ENCODE assay signal across 8 cellular contexts in genomic region chr7:128427289-128427891, GRCh38. TPM values are rescaled to one million over a fixed set of nuclear protein-coding genes. Genes with fewer than 3 reads are reported as not detected.
A peak's percentile ranks its signal among the peaks of the same experiment; 100 is the strongest.
DNase-seq lines count a peak whose midpoint lies in the region; ATAC-seq and TF ChIP-seq lines count a peak whose summit lies in the region.

No MANE protein-coding gene starts in this region.

- H4K20me1 ChIP-seq in DOHH2 (ENCODE audit: control insufficient read depth, insufficient read depth, low read depth, low read length) (no peaks in the 10 kb centered on the region), MM.1S (ENCODE audit: insufficient read depth, low read length) (no peaks in the 10 kb centered on the region)

- POLR2A ChIA-PET in A673 (lab: Charles Lee; ENCODE audit: low non-redundant PET) = no interaction called here

- no peak for TF ChIP-seq POLR2A in esophagus muscularis mucosa (IDR thresholded peaks at IDR 0.05; ENCODE audit: low read depth)

- CTCF ChIA-PET in A673 (lab: Charles Lee) = interaction anchor here (0.5 to 1.6 kb wide), 15 partner anchors 8 to 787 kb away, joined by 3 to 27 read pairs (median 4); partner anchors contain the start of gene METTL2B

- H3K9ac ChIP-seq in MM.1S (ENCODE audit: low read length) = no peak overlapping the region

- no peaks in the 10 kb centered on the region for H3K36me3 Mint-ChIP-seq in nephron (ENCODE audit: low read depth)

- peaks cover 13% of the 10 kb centered on the region for H3K4me1 Mint-ChIP-seq in nephron

- peak overlapping the region in 1 of 3 experiments; percentile 6 for H3K27ac Mint-ChIP-seq in nephron

- no peak overlapping the region for H3K4me3 Mint-ChIP-seq in nephron

- TF ChIP-seq EP300 in esophagus muscularis mucosa (IDR thresholded peaks at IDR 0.05) = no peak

- peaks cover 8% of the 10 kb centered on the region for H3K27me3 Mint-ChIP-seq in nephron (ENCODE audit: low read depth)

- no TSS peak for BruUV-seq in A673 (replicated peaks; lab: Mats Ljungman, UMichigan)

- H3K27me3 ChIP-seq in A673 (replicated peaks; ENCODE audit: insufficient read depth, low read depth, low read length, poor library complexity) (no peaks in the 10 kb centered on the region), DOHH2 (ENCODE audit: control insufficient read depth, low read length) (peaks cover 15% of the 10 kb centered on the region), MM.1S (replicated peaks; ENCODE audit: insufficient read depth, low read length) (no peaks in the 10 kb centered on the region), SJCRH30 (no peaks in the 10 kb centered on the region), esophagus muscularis mucosa (peaks cover 0 to 17% (median 0%) of the 10 kb centered on the region in 4 donors)

- H3K4me2 ChIP-seq in DOHH2 (ENCODE audit: low read length) (no peak overlapping the region), MM.1S (ENCODE audit: low read depth, low read length) (no peak overlapping the region)

- H3K4me1 ChIP-seq in A673 (ENCODE audit: insufficient read depth, low read length, poor library complexity, severe bottlenecking) = no peaks in the 10 kb centered on the region
- no peaks in the 10 kb centered on the region for H3K4me1 ChIP-seq in DOHH2 (ENCODE audit: control insufficient read depth, low read length)
- H3K4me1 ChIP-seq in MM.1S (ENCODE audit: low read length) = no peaks in the 10 kb centered on the region
- peaks cover 7% of the 10 kb centered on the region for H3K4me1 ChIP-seq in SJCRH30
- peaks cover 0 to 12% (median 5%) of the 10 kb centered on the region in 4 donors for H3K4me1 ChIP-seq in esophagus muscularis mucosa

- no peak overlapping the region for H2AFZ ChIP-seq in MM.1S (ENCODE audit: low read length)

- H3K4me3 ChIP-seq in A673 (ENCODE audit: low read depth, low read length, poor library complexity, severe bottlenecking) (no peak overlapping the region), DOHH2 (ENCODE audit: low read length) (no peak overlapping the region), MM.1S (ENCODE audit: low read length) (no peak overlapping the region), SJCRH30 (no peak overlapping the region), esophagus muscularis mucosa (no peak overlapping the region)

- ATAC-seq in HG03159 (IDR thresholded peaks at IDR 0.05; ENCODE audit: unreplicated experiment) (no peak), GM18861 (IDR thresholded peaks at IDR 0.05; ENCODE audit: unreplicated experiment) (no peak)

- H3K9me3 Mint-ChIP-seq in nephron = no peaks in the 10 kb centered on the region

- H3K9me2 ChIP-seq in DOHH2 (replicated peaks; ENCODE audit: control insufficient read depth, low read length) = no peaks in the 10 kb centered on the region
- H3K9me2 ChIP-seq in MM.1S (replicated peaks; ENCODE audit: insufficient read depth, low read length) = no peaks in the 10 kb centered on the region

- DNase-seq in A673 (ENCODE audit: low spot score) (peak; percentile 78), MM.1S (peak; percentile 72), SJCRH30 (peak; percentile 36 to 84), esophagus muscularis mucosa (ENCODE audit: extremely low spot score) (no peak)

- H3F3A ChIP-seq in DOHH2 (ENCODE audit: control insufficient read depth, insufficient read depth) = no peaks in the 10 kb centered on the region
- no peaks in the 10 kb centered on the region for H3F3A ChIP-seq in MM.1S (ENCODE audit: insufficient read depth, low read length)

- TF ChIP-seq CTCF in A673 (conservative IDR thresholded peaks at IDR 0.05; ENCODE audit: low read depth, low read length) (peak; percentile 65), DOHH2 (IDR thresholded peaks at IDR 0.05; ENCODE audit: low read depth, low read length, poor library complexity, severe bottlenecking) (peak; percentile 82), MM.1S (IDR thresholded peaks at IDR 0.05; ENCODE audit: low read length) (peak; percentile 77), esophagus muscularis mucosa (IDR thresholded peaks at IDR 0.05) (peak; percentile 81 to 89 (median 82)), nephron (IDR thresholded peaks at IDR 0.05; ENCODE audit: unreplicated experiment in 3 of 3) (peak; percentile 75 to 89 (median 83))

- H3K79me2 ChIP-seq in DOHH2 (ENCODE audit: control insufficient read depth, low read length) (no peaks in the 10 kb centered on the region), MM.1S (ENCODE audit: low read length) (no peaks in the 10 kb centered on the region)

- 19% methylated on average over 7 of the region's 7 CpGs for WGBS in esophagus muscularis mucosa

- H3K27ac ChIP-seq in A673 (ENCODE audit: low read depth, low read length, poor library complexity, severe bottlenecking) (no peak overlapping the region), DOHH2 (ENCODE audit: low read depth, low read length) (no peak overlapping the region), MM.1S (ENCODE audit: low read length) (no peak overlapping the region), SJCRH30 (no peak overlapping the region), esophagus muscularis mucosa (replicated peaks in 1 of 4) (no peak overlapping the region)

- no peaks in the 10 kb centered on the region for H3K36me3 ChIP-seq in A673 (ENCODE audit: insufficient read depth, low read length, poor library complexity, severe bottlenecking)
- H3K36me3 ChIP-seq in DOHH2 (ENCODE audit: control insufficient read depth, low read length) = no peaks in the 10 kb centered on the region
- H3K36me3 ChIP-seq in MM.1S (replicated peaks; ENCODE audit: insufficient read depth, low read length) = no peaks in the 10 kb centered on the region
- H3K36me3 ChIP-seq in SJCRH30 = no peaks in the 10 kb centered on the region
- no peaks in the 10 kb centered on the region for H3K36me3 ChIP-seq in esophagus muscularis mucosa

- H3K9me3 ChIP-seq in A673 (ENCODE audit: low read depth, low read length, poor library complexity, severe bottlenecking) = no peaks in the 10 kb centered on the region
- H3K9me3 ChIP-seq in DOHH2 (ENCODE audit: control insufficient read depth, insufficient read depth, low read length) = no peaks in the 10 kb centered on the region
- H3K9me3 ChIP-seq in MM.1S (replicated peaks; ENCODE audit: insufficient read depth, low read length) = no peaks in the 10 kb centered on the region
- H3K9me3 ChIP-seq in SJCRH30 (replicated peaks) = no peaks in the 10 kb centered on the region
- H3K9me3 ChIP-seq in esophagus muscularis mucosa = no peaks in the 10 kb centered on the region

- intact Hi-C loops in A673 (cut with micrococcal nuclease; ENCODE audit: unreplicated experiment) = loop anchor here (1.0 to 10.0 kb wide), 4 partner anchors 32 to 785 kb away; partner anchors contain the start of gene GARIN1A
- intact Hi-C loops in esophagus muscularis mucosa (cut with DNase I) = loop anchor here (1.0 kb wide), 1 partner anchor 32 kb away; no protein-coding TSS in a partner anchor

RNA-seq across cellular contexts. Expression of gene IMPDH1, which starts 17.6 kb away (rescaled TPM):
- total RNA-seq in A673 (2021) (74.4 and 92.6 TPM in 2 replicates), esophagus muscularis mucosa (10 to 100 TPM; 29.1 to 72.1 (median 56.0) TPM)
- 43.2 and 47.9 TPM in 2 replicates for total RNA-seq in SJCRH30 (2014; rRNA removed; shearing (Covaris generic))

RNA-seq across cellular contexts. Expression of gene HILPDA, which starts 28.3 kb away (rescaled TPM):
- 33.9 and 36.1 TPM in 2 replicates for total RNA-seq in A673 (2021)
- 33.1 and 34.6 TPM in 2 replicates for total RNA-seq in SJCRH30 (2014; rRNA removed; shearing (Covaris generic))
- 10 to 100 TPM in 1 of 4 donors, 1 to 10 TPM in 3; 4.1 to 15.1 (median 5.8) TPM for total RNA-seq in esophagus muscularis mucosa

RNA-seq across cellular contexts. Expression of gene METTL2B, which starts 49.2 kb away (rescaled TPM):
- total RNA-seq in A673 (2021) (53.8 and 58.7 TPM in 2 replicates), esophagus muscularis mucosa (10 to 100 TPM; 19.9 to 23.5 (median 21.0) TPM)
- 45.4 and 46.6 TPM in 2 replicates for total RNA-seq in SJCRH30 (2014; rRNA removed; shearing (Covaris generic))
